ENCODE assay signal across 9 cellular contexts in the genomic region with DNA sequence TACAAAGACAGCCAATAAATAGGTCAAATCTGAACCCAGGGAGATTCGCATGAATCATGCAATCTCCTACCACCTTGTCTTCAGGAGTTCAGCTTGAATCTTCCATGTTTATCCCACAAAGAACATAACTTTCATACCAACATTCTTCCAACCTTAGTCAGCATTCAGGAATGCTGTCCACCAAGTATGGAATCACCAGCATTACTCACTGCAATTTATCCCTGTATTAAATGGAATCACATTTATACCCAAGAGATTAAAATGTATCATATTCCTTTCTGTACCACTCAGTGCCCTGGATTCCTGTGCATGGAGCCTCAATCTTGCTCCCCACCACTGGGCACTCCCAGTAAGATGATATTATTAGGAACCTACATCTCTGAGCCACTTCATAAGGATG.
DNase-seq lines count a peak whose midpoint lies in the region; ATAC-seq, FAIRE-seq and TF ChIP-seq lines count a peak whose summit lies in the region.
"Had no signal": no experiment of that assay in that cellular context is flagged by ENCODE, and none has a peak within 500 bp of the region (broad histone marks: within the 10 kb centered on the region; RNA-seq: fewer than 3 reads in every experiment).

No MANE protein-coding gene starts in this region.

- TF ChIP-seq EP300 in ovary (IDR thresholded peaks at IDR 0.05), result no peak

- no peak for FAIRE-seq in pancreas (lab: Jason Lieb, UNC)

- peak overlapping the region; percentile 52 for H3K27ac ChIP-seq in SJCRH30
- H3K27ac ChIP-seq in pancreas, result peak overlapping the region; percentile 4 to 53 (median 28)
- H3K27ac ChIP-seq in ovary, result no peak overlapping the region

- no peak for TF ChIP-seq POLR2A in ovary (IDR thresholded peaks at IDR 0.05)

- 65 to 66% methylated on average over 1 of the region's 1 CpG for WGBS in pancreas, 2 donors
- WGBS in ovary, 3 donors, result 7 to 32% (median 22%) methylated on average over 1 of the region's 1 CpG

- H3K4me3 ChIP-seq in SJCRH30 (no peak overlapping the region), pancreas (no peak overlapping the region), ovary (no peak overlapping the region)

- H3K9me3 ChIP-seq in SJCRH30 (replicated peaks) (no peaks in the 10 kb centered on the region), pancreas (no peaks in the 10 kb centered on the region), ovary (no peaks in the 10 kb centered on the region)

- intact Hi-C loops in pancreas (cut with DNase I) (no loop called here), ovary (cut with DNase I) (no loop called here)

- peak; percentile 53 to 89 (median 74) for ATAC-seq in pancreas
- ATAC-seq in HG03095 (IDR thresholded peaks at IDR 0.05; ENCODE audit: unreplicated experiment), result no peak

- H3K36me3 ChIP-seq in SJCRH30 (no peaks in the 10 kb centered on the region), pancreas (no peaks in the 10 kb centered on the region), ovary (no peaks in the 10 kb centered on the region)

- TF ChIP-seq CTCF in pancreas (IDR thresholded peaks at IDR 0.05) (no peak), ovary (IDR thresholded peaks at IDR 0.05) (no peak)

- DNase-seq in EL, result peak; percentile 99
- DNase-seq in SJCRH30, result peak; percentile 30 to 41
- DNase-seq in fibroblast of peridontal ligament (ENCODE audit: extremely low read depth), result peak; percentile 93
- DNase-seq in pancreas, result no peak
- no peak for DNase-seq in COLO668 (lab: John Stamatoyannopoulos, UW; ENCODE audit: unreplicated experiment)
- no peak for DNase-seq in ovary
- DNase-seq in mesenteric fat pad (ENCODE audit: low spot score), result no peak
- DNase-seq: NCI-H446 treated with DMSO at 0.1 percent for 48 hours had no signal

- no peaks in the 10 kb centered on the region for H3K27me3 ChIP-seq in SJCRH30
- no peaks in the 10 kb centered on the region for H3K27me3 ChIP-seq in pancreas
- no peaks in the 10 kb centered on the region for H3K27me3 ChIP-seq in ovary

- H3K4me1 ChIP-seq in SJCRH30 (peaks cover 23% of the 10 kb centered on the region), pancreas (peaks cover 0 to 6% (median 3%) of the 10 kb centered on the region in 3 donors), ovary (ENCODE audit: insufficient read depth) (peaks cover 7% of the 10 kb centered on the region)

Comparison
In these comparisons a context has a peak if more than half of its experiments do, and no peak if none do; other contexts are left out.
1. DNase-seq: peak in EL (single experiment), SJCRH30 (2 of 2) and fibroblast of peridontal ligament (single experiment); none in pancreas (0 of 6), COLO668 (single experiment), ovary (0 of 5) and mesenteric fat pad (single experiment).
2. H3K27ac ChIP-seq: peak in SJCRH30 (single experiment) and pancreas (4 of 4); none in ovary (0 of 2).